In the genomic region with DNA sequence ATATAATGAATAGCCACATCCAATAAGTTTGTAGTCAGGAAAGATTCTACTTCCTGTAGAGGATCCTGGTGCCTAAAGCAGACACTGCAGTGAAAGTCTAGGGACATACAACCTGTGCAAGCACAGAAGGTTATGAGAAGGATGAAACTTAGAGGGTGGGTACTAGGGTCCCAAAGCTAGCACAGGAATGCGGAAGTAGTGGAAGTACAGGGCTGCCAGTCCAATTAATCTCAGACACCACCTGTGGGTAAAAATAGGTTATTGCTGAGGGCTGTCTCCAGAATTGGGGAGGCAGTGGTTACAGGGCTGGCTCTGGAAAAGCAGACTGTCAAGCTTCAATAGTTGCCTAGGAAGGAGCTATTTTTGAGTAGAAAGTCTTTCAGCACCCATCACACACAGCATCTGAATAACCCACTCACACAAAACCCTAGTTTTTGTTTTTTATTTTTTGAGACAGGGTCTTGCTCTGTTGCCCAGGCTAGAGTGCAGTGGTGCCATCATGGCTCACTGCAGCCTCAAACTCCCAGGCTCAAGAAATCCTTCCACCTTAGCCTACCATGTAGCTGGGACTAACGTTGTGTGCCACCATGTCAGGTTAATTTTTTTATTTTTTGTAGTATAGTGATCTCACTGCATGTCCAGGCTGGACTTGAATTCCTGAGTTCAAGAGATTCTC, we compare ENCODE assay signal across 9 cellular contexts. TPM values are rescaled to one million over a fixed set of nuclear protein-coding genes. Genes with fewer than 3 reads are reported as not detected.
A peak's percentile ranks its signal among the peaks of the same experiment; 100 is the strongest.
DNase-seq lines count a peak whose midpoint lies in the region; ATAC-seq, FAIRE-seq and TF ChIP-seq lines count a peak whose summit lies in the region.
"Had no signal": no experiment of that assay in that cellular context is flagged by ENCODE, and none has a peak within 500 bp of the region (broad histone marks: within the 10 kb centered on the region; RNA-seq: fewer than 3 reads in every experiment).

No MANE protein-coding gene starts in this region.

- no peak overlapping the region for H2BK20ac ChIP-seq in H1 (ENCODE audit: low read length)

- no peaks in the 10 kb centered on the region for H3K23me2 ChIP-seq in H1 (ENCODE audit: low read depth, low read length)

- no peaks in the 10 kb centered on the region for H3K79me1 ChIP-seq in H1 (ENCODE audit: low read depth, low read length)

- TF ChIP-seq EP300 in H1 (IDR thresholded peaks at IDR 0.05; ENCODE audit: borderline replicate concordance in 1 of 2, low read depth in 2 of 2, low read length in 2 of 2): no peak

- CTCF ChIA-PET in H1 (lab: Charles Lee; ENCODE audit: partially characterized antibody): interaction anchor here (0.7 to 3.1 kb wide), 11 partner anchors 9 to 128 kb away, joined by 3 to 16 read pairs (median 5); no protein-coding TSS in a partner anchor

- H3K27me3 ChIP-seq in BE2C: no peaks in the 10 kb centered on the region
- H3K27me3 ChIP-seq in Karpas-422 (ENCODE audit: low read length): no peaks in the 10 kb centered on the region
- H3K27me3 ChIP-seq in H1 (replicated peaks in 1 of 4; ENCODE audit: control insufficient read depth in 3 of 4, extremely low read depth in 1 of 4, insufficient read depth in 3 of 4, low read length in 3 of 4): no peaks in the 10 kb centered on the region

- no peak for TF ChIP-seq POLR2A in H1 (IDR thresholded peaks at IDR 0.05; ENCODE audit: control extremely low read depth in 1 of 2, low read depth in 2 of 2, low read length in 2 of 2)

- H2BK12ac ChIP-seq in H1 (ENCODE audit: low read depth, low read length): no peak overlapping the region

- H3K4me1 ChIP-seq in BE2C: no peaks in the 10 kb centered on the region
- no peaks in the 10 kb centered on the region for H3K4me1 ChIP-seq in Karpas-422 (ENCODE audit: low read length)
- no peaks in the 10 kb centered on the region; a peak in 1 of 7 replicates for H3K4me1 ChIP-seq in H1 (replicated peaks in 1 of 4; ENCODE audit: control insufficient read depth in 3 of 4, insufficient read depth in 4 of 4, low read length in 3 of 4)

- no peak overlapping the region for H2AK5ac ChIP-seq in H1 (ENCODE audit: low read depth, low read length)

- no peak overlapping the region for H3K56ac ChIP-seq in H1 (replicated peaks; ENCODE audit: insufficient read length, low read depth, low read length)

- no peak overlapping the region for H2BK15ac ChIP-seq in H1 (ENCODE audit: low read length)

- no peak overlapping the region for H3K23ac ChIP-seq in H1 (ENCODE audit: insufficient read length)

- H3K9me3 ChIP-seq in BE2C: no peaks in the 10 kb centered on the region
- H3K9me3 ChIP-seq in Karpas-422 (ENCODE audit: low read length): no peaks in the 10 kb centered on the region
- no peaks in the 10 kb centered on the region for H3K9me3 ChIP-seq in H1 (ENCODE audit: insufficient read depth in 2 of 2, low read depth in 1 of 2, low read length in 1 of 2)
- H3K9me3 ChIP-seq: mucosa of descending colon had no signal

- no peak for FAIRE-seq in H1 (lab: Jason Lieb, UNC)

- H3K79me2 ChIP-seq in Karpas-422 (ENCODE audit: low read length) (no peaks in the 10 kb centered on the region), H1 (ENCODE audit: control insufficient read depth in 1 of 2, insufficient read depth in 2 of 2, low read length in 2 of 2) (no peaks in the 10 kb centered on the region)

- H3K18ac ChIP-seq in H1 (ENCODE audit: extremely low read depth, low read length): no peak overlapping the region

- H3K4ac ChIP-seq in H1 (replicated peaks; ENCODE audit: insufficient read length, low read depth, low read length): no peak overlapping the region

- no peak overlapping the region for H3K4me3 ChIP-seq in BE2C (ENCODE audit: low read depth, low read length)
- H3K4me3 ChIP-seq in Karpas-422 (ENCODE audit: low read length): no peak overlapping the region
- H3K4me3 ChIP-seq in H1 (ENCODE audit: extremely low read depth in 1 of 4, insufficient read depth in 2 of 4, low read depth in 3 of 4, low read length in 4 of 4): no peak overlapping the region
- H3K4me3 ChIP-seq: mucosa of descending colon had no signal

- no peak overlapping the region for H4K8ac ChIP-seq in H1 (ENCODE audit: extremely low read depth, insufficient read depth, low read length)

- no peak overlapping the region for H3K27ac ChIP-seq in Karpas-422 (ENCODE audit: low read length)
- no peak overlapping the region for H3K27ac ChIP-seq in H1 (ENCODE audit: low read depth, low read length)

- no peak overlapping the region for H2BK5ac ChIP-seq in H1 (ENCODE audit: low read depth, low read length)

- no peak overlapping the region for H4K5ac ChIP-seq in H1 (ENCODE audit: insufficient read length, low read depth, low read length)

- 89% methylated on average over 2 of the region's 2 CpGs; no CpG with 5 or more reads in 1 of the 2 experiments for WGBS in H1 (ENCODE audit: extremely low coverage in 1 of 2, insufficient coverage in 1 of 2, insufficient read length in 1 of 2, insufficient replicate concordance in 2 of 2, low coverage in 1 of 2, low lambda C conversion rate in 2 of 2, missing lambda C conversion rate in 1 of 2), 2 experiments

- H4K91ac ChIP-seq in H1 (replicated peaks; ENCODE audit: insufficient read length, low read length): no peak overlapping the region

- no peak overlapping the region for H3K9ac ChIP-seq in Karpas-422 (ENCODE audit: low read length)
- H3K9ac ChIP-seq in H1 (replicated peaks in 1 of 4; ENCODE audit: extremely low read depth in 1 of 4, low read depth in 3 of 4, low read length in 3 of 4): no peak overlapping the region

- no peak overlapping the region for H2BK120ac ChIP-seq in H1 (replicated peaks; ENCODE audit: low read depth, low read length)

- H4K20me1 ChIP-seq in Karpas-422 (ENCODE audit: insufficient read depth, low read depth, low read length) (no peaks in the 10 kb centered on the region), H1 (replicated peaks in 1 of 2; ENCODE audit: control insufficient read depth in 1 of 2, insufficient read depth in 2 of 2, low read length in 2 of 2) (no peaks in the 10 kb centered on the region)

- no peak overlapping the region for H3K14ac ChIP-seq in H1 (ENCODE audit: insufficient read length)

- H2AFZ ChIP-seq in Karpas-422 (ENCODE audit: low read length) (no peak overlapping the region), H1 (ENCODE audit: low read length) (no peak overlapping the region)

- 0 out of 4 replicates have a peak, but pooled peaks have one; percentile 6 to 15 for TF ChIP-seq RAD21 in H1 (IDR thresholded peaks at IDR 0.05 in 1 of 2, conservative IDR thresholded peaks at IDR 0.05 in 1 of 2; ENCODE audit: low read depth in 2 of 2, low read length in 2 of 2)

- TF ChIP-seq CTCF in BE2C (IDR thresholded peaks at IDR 0.05; ENCODE audit: low read depth, low read length) (peak; percentile 26), H1 (IDR thresholded peaks at IDR 0.05; ENCODE audit: control extremely low read depth in 1 of 3, insufficient read depth in 1 of 3, low read depth in 1 of 3, low read length in 3 of 3) (peak in 1 of 3 experiments; percentile 15; a peak in 1 of 4 replicates)

- H3K4me2 ChIP-seq in Karpas-422 (ENCODE audit: low read depth, low read length, poor library complexity, severe bottlenecking) (no peak overlapping the region), H1 (ENCODE audit: insufficient read depth in 1 of 2, low read depth in 2 of 2, low read length in 2 of 2) (no peak overlapping the region)

- H3K36me3 ChIP-seq in BE2C: no peaks in the 10 kb centered on the region
- no peaks in the 10 kb centered on the region for H3K36me3 ChIP-seq in Karpas-422 (ENCODE audit: insufficient read depth, low read length)
- H3K36me3 ChIP-seq in H1 (ENCODE audit: control insufficient read depth in 2 of 4, insufficient read depth in 4 of 4, low read length in 3 of 4): no peaks in the 10 kb centered on the region

- H3K9me2 ChIP-seq in Karpas-422 (replicated peaks; ENCODE audit: insufficient read depth, low read length): no peaks in the 10 kb centered on the region

- ATAC-seq in GM18498 (IDR thresholded peaks at IDR 0.05; ENCODE audit: unreplicated experiment) (peak; percentile 63), GM19397 (IDR thresholded peaks at IDR 0.05; ENCODE audit: unreplicated experiment) (no peak), HG02885 (IDR thresholded peaks at IDR 0.05; ENCODE audit: poor library complexity, unreplicated experiment) (no peak), HG03045 (IDR thresholded peaks at IDR 0.05; ENCODE audit: unreplicated experiment) (no peak)
- ATAC-seq: mucosa of descending colon had no signal

- DNase-seq in BE2C (no peak), Karpas-422 (peak; percentile 51), H1 (ENCODE audit: low read depth in 1 of 2, low spot score in 2 of 2) (peak in 1 of 2 experiments; percentile 39), NCI-H146 treated with DMSO at 0.1 percent for 48 hours (lab: John Stamatoyannopoulos, UW; ENCODE audit: unreplicated experiment) (no peak)

- POLR2A ChIA-PET in H1 (lab: Charles Lee; ENCODE audit: partially characterized antibody): interaction anchor here (0.9 to 1.4 kb wide), 3 partner anchors 7 to 74 kb away, joined by 3 to 4 read pairs (median 3); partner anchors contain the start of gene NDUFC1

TF ChIP-seq in H1, 55 proteins besides CTCF, POLR2A, EP300 and RAD21 (continues in another document):
- no peak for TF ChIP-seq YY1 (IDR thresholded peaks at IDR 0.05; ENCODE audit: low read depth, low read length)

RNA-seq across cellular contexts. Expression of gene ELF2, which starts 50.8 kb away (rescaled TPM):
- polyA plus RNA-seq in BE2C (2012; ENCODE audit: insufficient read depth, insufficient read length, low read depth): 14.0 TPM
- total RNA-seq in Karpas-422 (2014; rRNA removed; shearing (Covaris generic); ENCODE audit: low replicate concordance): 17.4 and 33.1 TPM in 2 replicates
- total RNA-seq in H1 (2021; fragmentation: NEBNext Ultra II Directional; extraction: Animal tissue kit (Norgen Biotek cat#: 25700)): 44.3 and 45.6 TPM in 2 replicates
- 12.2 and 21.1 TPM in 2 replicates for polyA plus RNA-seq in H1 (2011; rRNA removed)
- 24.7 TPM for polyA plus RNA-seq in H1 (2011; cell fraction: cytosol; rRNA removed)
- 30.5 TPM for polyA plus RNA-seq in H1 (2011; cell fraction: nucleus; rRNA removed)
- 26.0 to 31.4 TPM (median 27.7 TPM) in 4 replicates for polyA plus RNA-seq in H1 (2012, experiment 1 of 2)
- polyA plus RNA-seq in H1 (2012, experiment 2 of 2): 2.5 TPM
- 26.0 TPM for polyA plus RNA-seq in H1 (2013, experiment 1 of 2)
- 23.3 TPM for polyA plus RNA-seq in H1 (2013, experiment 2 of 2)
- 54.2 and 78.1 TPM in 2 replicates for polyA minus RNA-seq in H1 (2011; rRNA and poly(A)+ RNA removed)
- 28.9 TPM for polyA minus RNA-seq in H1 (2011; cell fraction: cytosol; rRNA and poly(A)+ RNA removed)
- polyA minus RNA-seq in H1 (2011; cell fraction: nucleus; rRNA and poly(A)+ RNA removed): 70.3 TPM

RNA-seq across cellular contexts. Expression of gene MGARP, which starts 52.2 kb away (rescaled TPM):
- 0.88 TPM for polyA plus RNA-seq in BE2C (2012; ENCODE audit: insufficient read depth, insufficient read length, low read depth)
- total RNA-seq in Karpas-422 (2014; rRNA removed; shearing (Covaris generic); ENCODE audit: low replicate concordance): not detected in 2 replicates
- total RNA-seq in H1 (2021; fragmentation: NEBNext Ultra II Directional; extraction: Animal tissue kit (Norgen Biotek cat#: 25700)): 2.5 and 2.8 TPM in 2 replicates
- 3.9 and 4.5 TPM in 2 replicates for polyA plus RNA-seq in H1 (2011; rRNA removed)
- polyA plus RNA-seq in H1 (2011; cell fraction: cytosol; rRNA removed): 8.4 TPM
- polyA plus RNA-seq in H1 (2011; cell fraction: nucleus; rRNA removed): 2.1 TPM
- polyA plus RNA-seq in H1 (2012, experiment 1 of 2): 4.5 to 6.4 TPM (median 4.9 TPM) in 4 replicates
- 1.5 TPM for polyA plus RNA-seq in H1 (2012, experiment 2 of 2)
- polyA plus RNA-seq in H1 (2013, experiment 1 of 2): 2.3 TPM
- 2.6 TPM for polyA plus RNA-seq in H1 (2013, experiment 2 of 2)
- 1.7 TPM in 2 replicates for polyA minus RNA-seq in H1 (2011; rRNA and poly(A)+ RNA removed)
- polyA minus RNA-seq in H1 (2011; cell fraction: cytosol; rRNA and poly(A)+ RNA removed): 1.5 TPM
- 1.2 TPM for polyA minus RNA-seq in H1 (2011; cell fraction: nucleus; rRNA and poly(A)+ RNA removed)
